Comparison of ENCODE assay signal across 8 cellular contexts in genomic region chr4:74158561-74159396, GRCh38. TPM values are rescaled to one million over a fixed set of nuclear protein-coding genes. Genes with fewer than 3 reads are reported as not detected.
A peak's percentile ranks its signal among the peaks of the same experiment; 100 is the strongest.
DNase-seq lines count a peak whose midpoint lies in the region; ATAC-seq, FAIRE-seq and TF ChIP-seq lines count a peak whose summit lies in the region.

No MANE protein-coding gene starts in this region.

- H3K4me3 ChIP-seq in bronchial epithelial cell (ENCODE audit: low read depth, low read length) (peak overlapping the region; percentile 79), mesenchymal stem cell (ENCODE audit: insufficient read depth in 1 of 2, low read depth in 1 of 2, low read length in 2 of 2) (peak overlapping the region; percentile 89), upper lobe of right lung (peak overlapping the region; percentile 68)

- intact Hi-C loops in upper lobe of right lung (cut with DNase I): no loop called here

- H3K36me3 ChIP-seq in bronchial epithelial cell (ENCODE audit: control insufficient read depth, insufficient read depth, low read length): peaks cover 6% of the 10 kb centered on the region
- H3K36me3 ChIP-seq in mesenchymal stem cell (ENCODE audit: control insufficient read depth in 1 of 2, insufficient read depth in 2 of 2, low read depth in 1 of 2, low read length in 2 of 2): peaks cover 2 to 25% of the 10 kb centered on the region in 2 experiments
- peaks cover 20% of the 10 kb centered on the region for H3K36me3 ChIP-seq in upper lobe of right lung

- ATAC-seq in upper lobe of right lung (no peak), HG02970 (IDR thresholded peaks at IDR 0.05; ENCODE audit: low FRiP score, unreplicated experiment) (no peak)

- H3K27ac ChIP-seq in mesenchymal stem cell (ENCODE audit: low read length, poor library complexity, severe bottlenecking) (no peak overlapping the region), upper lobe of right lung (peak overlapping the region; percentile 85)

- no peak overlapping the region for H3K14ac ChIP-seq in mesenchymal stem cell (ENCODE audit: low read length in 2 of 2)

- H3K9ac ChIP-seq in mesenchymal stem cell (ENCODE audit: low read length): peak overlapping the region; percentile 97

- FAIRE-seq in bronchial epithelial cell (lab: Jason Lieb, UNC): no peak

- peak overlapping the region; percentile 59 for H3K4me2 ChIP-seq in mesenchymal stem cell (ENCODE audit: low read length, poor library complexity, severe bottlenecking)

- H3K4ac ChIP-seq in mesenchymal stem cell (ENCODE audit: low read depth in 1 of 2, low read length in 2 of 2): no peak overlapping the region

- H3K27me3 ChIP-seq in bronchial epithelial cell (ENCODE audit: control insufficient read depth, insufficient read depth, low read length) (no peaks in the 10 kb centered on the region), mesenchymal stem cell (ENCODE audit: control insufficient read depth in 1 of 2, insufficient read depth in 1 of 2, low read length in 2 of 2) (no peaks in the 10 kb centered on the region), upper lobe of right lung (no peaks in the 10 kb centered on the region)

- H3K9me3 ChIP-seq in mesenchymal stem cell (ENCODE audit: control insufficient read depth, low read length): no peaks in the 10 kb centered on the region
- H3K9me3 ChIP-seq in upper lobe of right lung: no peaks in the 10 kb centered on the region

- DNase-seq in NCI-H1092 treated with DMSO at 0.1 percent for 48 hours (lab: John Stamatoyannopoulos, UW) (peak; percentile 43), NCI-H1092 (lab: John Stamatoyannopoulos, UW) (no peak), MV-4-11 (lab: John Stamatoyannopoulos, UW) (peak; percentile 36), bronchial epithelial cell (ENCODE audit: low read depth) (peak; percentile 71), mesenchymal stem cell (peak; percentile 72), upper lobe of right lung (no peak)
- no peak for DNase-seq in stimulated activated CD4-positive, alpha-beta T cell treated with anti-CD3 and anti-CD28 coated beads, Interleukin-15, amount 100 ng/mL, for 24 hours

- no peak overlapping the region for H4K8ac ChIP-seq in mesenchymal stem cell (ENCODE audit: low read length)

- peak overlapping the region in 1 of 2 experiments; percentile 92 for H3K18ac ChIP-seq in mesenchymal stem cell (ENCODE audit: low read depth in 1 of 2, low read length in 2 of 2)

- H4K91ac ChIP-seq in mesenchymal stem cell (ENCODE audit: low read length): no peak overlapping the region

- H3K79me1 ChIP-seq in mesenchymal stem cell (replicated peaks; ENCODE audit: low read length, poor library complexity, severe bottlenecking): peaks cover 6% of the 10 kb centered on the region

- no peak overlapping the region for H3K23ac ChIP-seq in mesenchymal stem cell (ENCODE audit: low read length in 2 of 2)

- H2BK12ac ChIP-seq in mesenchymal stem cell (ENCODE audit: low read length in 2 of 2): no peak overlapping the region

- no peak overlapping the region for H2AK5ac ChIP-seq in mesenchymal stem cell (ENCODE audit: low read length, severe bottlenecking)

- WGBS in mesenchymal stem cell: 15% methylated on average over 9 of the region's 13 CpGs

- TF ChIP-seq CTCF in bronchial epithelial cell (IDR thresholded peaks at IDR 0.05; ENCODE audit: insufficient read depth, low read length, severe bottlenecking) (no peak), upper lobe of right lung (IDR thresholded peaks at IDR 0.05) (no peak)

- H2BK5ac ChIP-seq in mesenchymal stem cell (ENCODE audit: low read depth, low read length, poor library complexity, severe bottlenecking): no peak overlapping the region

- H2BK120ac ChIP-seq in mesenchymal stem cell (ENCODE audit: low read depth, low read length): no peak overlapping the region

- H2BK15ac ChIP-seq in mesenchymal stem cell (ENCODE audit: low read depth, poor library complexity, severe bottlenecking): no peak overlapping the region

- H2AFZ ChIP-seq in mesenchymal stem cell (ENCODE audit: low read depth, low read length): no peak overlapping the region

- H3K4me1 ChIP-seq in mesenchymal stem cell (ENCODE audit: control insufficient read depth, insufficient read depth, low read depth, low read length) (peaks cover 1% of the 10 kb centered on the region), upper lobe of right lung (peaks cover 16% of the 10 kb centered on the region)

RNA-seq across cellular contexts. Expression of gene MTHFD2L, which starts 0.9 kb away (rescaled TPM):
- 24.2 and 29.0 TPM in 2 replicates for total RNA-seq in bronchial epithelial cell
- 6.0 TPM for polyA plus RNA-seq in mesenchymal stem cell (2013, experiment 1 of 2)
- 6.5 TPM for polyA plus RNA-seq in mesenchymal stem cell (2013, experiment 2 of 2)
- total RNA-seq in upper lobe of right lung: 14.1 TPM

RNA-seq across cellular contexts. Expression of gene CXCL2, which starts 59.8 kb away (rescaled TPM):
- total RNA-seq in bronchial epithelial cell: 5.5 and 7.9 TPM in 2 replicates
- 33.7 TPM for polyA plus RNA-seq in mesenchymal stem cell (2013, experiment 1 of 2)
- polyA plus RNA-seq in mesenchymal stem cell (2013, experiment 2 of 2): 28.7 TPM
- 51.9 TPM for total RNA-seq in upper lobe of right lung

Comparison
In these comparisons a context has a peak if more than half of its experiments do, and no peak if none do; other contexts are left out.
1. DNase-seq: peak in NCI-H1092 treated with DMSO at 0.1 percent for 48 hours (single experiment), MV-4-11 (single experiment), bronchial epithelial cell (single experiment) and mesenchymal stem cell (single experiment); none in NCI-H1092 (single experiment), upper lobe of right lung (single experiment) and stimulated activated CD4-positive, alpha-beta T cell treated with anti-CD3 and anti-CD28 coated beads, Interleukin-15, amount 100 ng/mL, for 24 hours (single experiment).
2. Peak in every context shown above with its lines, with median percentiles within 50 percentile points of each other: H3K4me3 ChIP-seq.